In the genomic region with DNA sequence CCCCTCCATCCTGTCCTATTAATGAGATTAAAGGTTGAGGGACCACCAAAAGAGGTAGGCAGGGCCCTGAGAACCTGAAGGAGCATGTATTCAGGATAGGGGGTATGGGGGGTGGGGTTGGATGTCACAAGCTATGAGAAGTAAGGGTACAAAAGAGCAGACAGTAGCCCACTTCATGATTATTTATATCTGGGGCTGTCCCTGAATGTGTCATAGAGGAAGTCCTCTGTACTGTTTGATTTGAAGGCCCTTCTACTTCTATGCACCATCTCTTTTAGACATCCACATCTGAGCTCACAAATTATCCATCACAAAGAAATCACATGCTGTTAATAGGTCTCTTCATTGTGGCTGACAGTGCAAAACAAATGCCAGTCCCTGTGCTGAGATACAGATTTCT, we compare ENCODE assay signal across 18 cellular contexts.
DNase-seq lines count a peak whose midpoint lies in the region; ATAC-seq, FAIRE-seq and TF ChIP-seq lines count a peak whose summit lies in the region.
"Had no signal": no experiment of that assay in that cellular context is flagged by ENCODE, and none has a peak within 500 bp of the region (broad histone marks: within the 10 kb centered on the region; RNA-seq: fewer than 3 reads in every experiment).

No MANE protein-coding gene starts in this region.

- no peak for TF ChIP-seq EP300 in ovary (IDR thresholded peaks at IDR 0.05)

- no peaks in the 10 kb centered on the region for H3K27me3 ChIP-seq in ovary
- H3K27me3 ChIP-seq: neutrophil, right atrium auricular region had no signal

- no peaks in the 10 kb centered on the region for H3K9me3 ChIP-seq in ovary
- H3K9me3 ChIP-seq: mucosa of descending colon, neutrophil, right atrium auricular region had no signal

- TF ChIP-seq POLR2A in GM12891 (IDR thresholded peaks at IDR 0.05; ENCODE audit: low read depth, low read length) (no peak), ovary (IDR thresholded peaks at IDR 0.05) (no peak)

- H3K4me3 ChIP-seq in ovary: no peak overlapping the region
- H3K4me3 ChIP-seq: mucosa of descending colon, right atrium auricular region had no signal

- FAIRE-seq in GM12891 (lab: Jason Lieb, UNC): peak; percentile 59
- FAIRE-seq: colon had no signal

- no peaks in the 10 kb centered on the region for H3K4me1 ChIP-seq in ovary (ENCODE audit: insufficient read depth)

- no peak overlapping the region for H3K4me3 Mint-ChIP-seq in activated CD4-positive, alpha-beta memory T cell treated with anti-CD3 and anti-CD28 coated beads for 36 hours
- H3K4me3 Mint-ChIP-seq: CD4-positive, alpha-beta T cell; H9 had no signal

- H3K36me3 Mint-ChIP-seq in activated CD4-positive, alpha-beta memory T cell treated with anti-CD3 and anti-CD28 coated beads for 36 hours: no peaks in the 10 kb centered on the region

- no peak for TF ChIP-seq CTCF in ovary (IDR thresholded peaks at IDR 0.05)

- CTCF ChIA-PET in activated CD4-positive, alpha-beta memory T cell treated with anti-CD3 and anti-CD28 coated beads for 36 hours (lab: Charles Lee): no interaction called here

- DNase-seq in GM12891 (ENCODE audit: insufficient read length, low spot score) (no peak), ovary (no peak), NCI-H82 treated with DMSO at 0.1 percent for 48 hours (lab: John Stamatoyannopoulos, UW; ENCODE audit: unreplicated experiment) (no peak)
- no peak for DNase-seq in activated CD4-positive, alpha-beta memory T cell treated with anti-CD3 and anti-CD28 coated beads for 36 hours
- DNase-seq: activated naive CD4-positive, alpha-beta T cell; CD4-positive, alpha-beta T cell; H9; mucosa of descending colon; NCI-H2227 treated with DMSO at 0.1 percent for 48 hours; substantia nigra had no signal

- peaks cover 3% of the 10 kb centered on the region for H3K4me1 Mint-ChIP-seq in activated CD4-positive, alpha-beta memory T cell treated with anti-CD3 and anti-CD28 coated beads for 36 hours (ENCODE audit: low read depth)

- intact Hi-C loops in ovary (cut with DNase I): no loop called here
- intact Hi-C loops in activated CD4-positive, alpha-beta memory T cell treated with anti-CD3 and anti-CD28 coated beads for 36 hours (cut with micrococcal nuclease): no loop called here

- H3K27ac ChIP-seq in ovary: no peak overlapping the region
- H3K27ac ChIP-seq: foreskin keratinocyte, neutrophil, right atrium auricular region had no signal

- no peaks in the 10 kb centered on the region for H3K9me3 Mint-ChIP-seq in activated CD4-positive, alpha-beta memory T cell treated with anti-CD3 and anti-CD28 coated beads for 36 hours
- H3K9me3 Mint-ChIP-seq: CD4-positive, alpha-beta T cell; H9 had no signal

- H3K36me3 ChIP-seq in ovary: no peaks in the 10 kb centered on the region
- H3K36me3 ChIP-seq: neutrophil, right atrium auricular region had no signal

- no peak overlapping the region for H3K27ac Mint-ChIP-seq in activated CD4-positive, alpha-beta memory T cell treated with anti-CD3 and anti-CD28 coated beads for 36 hours
- H3K27ac Mint-ChIP-seq: CD4-positive, alpha-beta T cell; H9 had no signal

- no peaks in the 10 kb centered on the region for H3K27me3 Mint-ChIP-seq in activated CD4-positive, alpha-beta memory T cell treated with anti-CD3 and anti-CD28 coated beads for 36 hours
- H3K27me3 Mint-ChIP-seq: CD4-positive, alpha-beta T cell had no signal

- ATAC-seq in GM19351 (IDR thresholded peaks at IDR 0.05; ENCODE audit: unreplicated experiment) (peak; percentile 51), HG02678 (IDR thresholded peaks at IDR 0.05; ENCODE audit: unreplicated experiment) (peak; percentile 50), HG03558 (IDR thresholded peaks at IDR 0.05; ENCODE audit: extremely low read depth, unreplicated experiment) (peak; percentile 30), SK-N-SH treated with all-trans-retinoic acid at 6 μM for 48 hours (no peak)

- POLR2A ChIA-PET in activated CD4-positive, alpha-beta memory T cell treated with anti-CD3 and anti-CD28 coated beads for 36 hours (lab: Charles Lee): no interaction called here

TF ChIP-seq in GM12891, 5 proteins besides CTCF, POLR2A, EP300 and RAD21:
- TF ChIP-seq SPI1 (IDR thresholded peaks at IDR 0.05; ENCODE audit: low read depth, low read length) (peak; percentile 70), TAF1 (IDR thresholded peaks at IDR 0.05; ENCODE audit: low read depth, low read length) (no peak)

TF ChIP-seq in SK-N-SH treated with all-trans-retinoic acid at 6 μM for 48 hours, 23 proteins besides CTCF, POLR2A, EP300 and RAD21:
- TF ChIP-seq ZNF8 (CRISPR knock-in tag; IDR thresholded peaks at IDR 0.05) (no peak), ZFP3 (CRISPR knock-in tag; IDR thresholded peaks at IDR 0.05) (no peak), ESRRG (CRISPR knock-in tag; IDR thresholded peaks at IDR 0.05) (no peak), ZNF565 (CRISPR knock-in tag; conservative IDR thresholded peaks at IDR 0.05; ENCODE audit: low read depth) (no peak), ARNTL (CRISPR knock-in tag; IDR thresholded peaks at IDR 0.05; ENCODE audit: borderline replicate concordance, low read depth) (no peak), OSR1 (CRISPR knock-in tag; IDR thresholded peaks at IDR 0.05) (no peak), BACH2 (CRISPR knock-in tag; IDR thresholded peaks at IDR 0.05; ENCODE audit: borderline replicate concordance) (no peak), PPARA (CRISPR knock-in tag; IDR thresholded peaks at IDR 0.05; ENCODE audit: borderline replicate concordance) (no peak), TOX (CRISPR knock-in tag; IDR thresholded peaks at IDR 0.05; ENCODE audit: borderline replicate concordance) (no peak), SNAI2 (CRISPR knock-in tag; IDR thresholded peaks at IDR 0.05) (no peak), GLIS3 (CRISPR knock-in tag; IDR thresholded peaks at IDR 0.05) (no peak), ZNF70 (CRISPR knock-in tag; IDR thresholded peaks at IDR 0.05) (no peak)
- TF ChIP-seq, protein P1, sequence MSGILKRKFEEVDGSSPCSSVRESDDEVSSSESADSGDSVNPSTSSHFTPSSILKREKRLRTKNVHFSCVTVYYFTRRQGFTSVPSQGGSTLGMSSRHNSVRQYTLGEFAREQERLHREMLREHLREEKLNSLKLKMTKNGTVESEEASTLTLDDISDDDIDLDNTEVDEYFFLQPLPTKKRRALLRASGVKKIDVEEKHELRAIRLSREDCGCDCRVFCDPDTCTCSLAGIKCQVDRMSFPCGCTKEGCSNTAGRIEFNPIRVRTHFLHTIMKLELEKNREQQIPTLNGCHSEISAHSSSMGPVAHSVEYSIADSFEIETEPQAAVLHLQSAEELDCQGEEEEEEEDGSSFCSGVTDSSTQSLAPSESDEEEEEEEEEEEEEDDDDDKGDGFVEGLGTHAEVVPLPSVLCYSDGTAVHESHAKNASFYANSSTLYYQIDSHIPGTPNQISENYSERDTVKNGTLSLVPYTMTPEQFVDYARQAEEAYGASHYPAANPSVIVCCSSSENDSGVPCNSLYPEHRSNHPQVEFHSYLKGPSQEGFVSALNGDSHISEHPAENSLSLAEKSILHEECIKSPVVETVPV (CRISPR knock-in tag; IDR thresholded peaks at IDR 0.05): no peak
- TF ChIP-seq, protein P2, sequence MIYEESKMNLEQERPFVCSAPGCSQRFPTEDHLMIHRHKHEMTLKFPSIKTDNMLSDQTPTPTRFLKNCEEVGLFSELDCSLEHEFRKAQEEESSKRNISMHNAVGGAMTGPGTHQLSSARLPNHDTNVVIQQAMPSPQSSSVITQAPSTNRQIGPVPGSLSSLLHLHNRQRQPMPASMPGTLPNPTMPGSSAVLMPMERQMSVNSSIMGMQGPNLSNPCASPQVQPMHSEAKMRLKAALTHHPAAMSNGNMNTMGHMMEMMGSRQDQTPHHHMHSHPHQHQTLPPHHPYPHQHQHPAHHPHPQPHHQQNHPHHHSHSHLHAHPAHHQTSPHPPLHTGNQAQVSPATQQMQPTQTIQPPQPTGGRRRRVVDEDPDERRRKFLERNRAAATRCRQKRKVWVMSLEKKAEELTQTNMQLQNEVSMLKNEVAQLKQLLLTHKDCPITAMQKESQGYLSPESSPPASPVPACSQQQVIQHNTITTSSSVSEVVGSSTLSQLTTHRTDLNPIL (CRISPR knock-in tag; IDR thresholded peaks at IDR 0.05; ENCODE audit: low read depth): no peak
- TF ChIP-seq, protein P3, sequence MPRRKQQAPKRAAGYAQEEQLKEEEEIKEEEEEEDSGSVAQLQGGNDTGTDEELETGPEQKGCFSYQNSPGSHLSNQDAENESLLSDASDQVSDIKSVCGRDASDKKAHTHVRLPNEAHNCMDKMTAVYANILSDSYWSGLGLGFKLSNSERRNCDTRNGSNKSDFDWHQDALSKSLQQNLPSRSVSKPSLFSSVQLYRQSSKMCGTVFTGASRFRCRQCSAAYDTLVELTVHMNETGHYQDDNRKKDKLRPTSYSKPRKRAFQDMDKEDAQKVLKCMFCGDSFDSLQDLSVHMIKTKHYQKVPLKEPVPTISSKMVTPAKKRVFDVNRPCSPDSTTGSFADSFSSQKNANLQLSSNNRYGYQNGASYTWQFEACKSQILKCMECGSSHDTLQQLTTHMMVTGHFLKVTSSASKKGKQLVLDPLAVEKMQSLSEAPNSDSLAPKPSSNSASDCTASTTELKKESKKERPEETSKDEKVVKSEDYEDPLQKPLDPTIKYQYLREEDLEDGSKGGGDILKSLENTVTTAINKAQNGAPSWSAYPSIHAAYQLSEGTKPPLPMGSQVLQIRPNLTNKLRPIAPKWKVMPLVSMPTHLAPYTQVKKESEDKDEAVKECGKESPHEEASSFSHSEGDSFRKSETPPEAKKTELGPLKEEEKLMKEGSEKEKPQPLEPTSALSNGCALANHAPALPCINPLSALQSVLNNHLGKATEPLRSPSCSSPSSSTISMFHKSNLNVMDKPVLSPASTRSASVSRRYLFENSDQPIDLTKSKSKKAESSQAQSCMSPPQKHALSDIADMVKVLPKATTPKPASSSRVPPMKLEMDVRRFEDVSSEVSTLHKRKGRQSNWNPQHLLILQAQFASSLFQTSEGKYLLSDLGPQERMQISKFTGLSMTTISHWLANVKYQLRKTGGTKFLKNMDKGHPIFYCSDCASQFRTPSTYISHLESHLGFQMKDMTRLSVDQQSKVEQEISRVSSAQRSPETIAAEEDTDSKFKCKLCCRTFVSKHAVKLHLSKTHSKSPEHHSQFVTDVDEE (CRISPR knock-in tag; IDR thresholded peaks at IDR 0.05): no peak
TF ChIP-seq in SK-N-SH treated with all-trans-retinoic acid at 6 μM for 48 hours: peak in this region for 0.
